In genomic region chr14:64540208-64541202, GRCh38 we compare ENCODE assay signal across 8 cellular contexts. TPM values are rescaled to one million over a fixed set of nuclear protein-coding genes. Genes with fewer than 3 reads are reported as not detected.
DNase-seq lines count a peak whose midpoint lies in the region; ATAC-seq, FAIRE-seq and TF ChIP-seq lines count a peak whose summit lies in the region.

Gene HSPA2, plus strand, starts transcription at chr14:64540741. Its CDS starts 109 bp downstream, at chr14:64540850.

- H3K27ac ChIP-seq in right atrium auricular region (peak within 1 kb of the TSS; percentile 87 to 91), psoas muscle (peak within 1 kb of the TSS; percentile 87)

- FAIRE-seq in urothelium cell line (lab: Jason Lieb, UNC) = peak; percentile 61

- TF ChIP-seq CTCF in GM06990 (IDR thresholded peaks at IDR 0.05; ENCODE audit: insufficient read depth, low read length, poor library complexity, severe bottlenecking) = peak; percentile 79
- peak; percentile 86 for TF ChIP-seq CTCF in HFF-Myc (IDR thresholded peaks at IDR 0.05; ENCODE audit: low read depth, low read length, missing control alignments)
- TF ChIP-seq CTCF in right atrium auricular region (IDR thresholded peaks at IDR 0.05) = peak; percentile 48 to 88
- peak; percentile 75 for TF ChIP-seq CTCF in psoas muscle (IDR thresholded peaks at IDR 0.05)

- H3K4me1 ChIP-seq in right atrium auricular region = peaks cover 0 to 29% of the 10 kb centered on the region in 2 donors
- H3K4me1 ChIP-seq in psoas muscle = peaks cover 14% of the 10 kb centered on the region

- intact Hi-C loops in psoas muscle (cut with DNase I) = loop anchor here (2.0 to 5.0 kb wide), 3 partner anchors 34 to 97 kb away; no protein-coding TSS in a partner anchor

- peak; percentile 99 for DNase-seq in GM06990 (ENCODE audit: extremely low read depth, insufficient read length)
- peak; percentile 97 for DNase-seq in HFF-Myc (ENCODE audit: extremely low read depth, low read depth)
- DNase-seq in MV-4-11 (lab: John Stamatoyannopoulos, UW) = peak; percentile 99
- peak; percentile 86 to 99 (median 87) for DNase-seq in T-helper 1 cell
- DNase-seq in anterior cingulate cortex (lab: John Stamatoyannopoulos, UW) = peak; percentile 62 to 100 (median 99)
- DNase-seq in right atrium auricular region (ENCODE audit: low spot score) = peak; percentile 99
- peak; percentile 99 for DNase-seq in psoas muscle
- DNase-seq in urothelium cell line (ENCODE audit: low spot score) = no peak

- ATAC-seq in psoas muscle = peak; percentile 93 to 97 (median 95)

- H3K27me3 ChIP-seq in GM06990 (replicated peaks; ENCODE audit: control insufficient read depth, insufficient read depth, low read length) (no peaks in the 10 kb centered on the region), right atrium auricular region (no peaks in the 10 kb centered on the region), psoas muscle (ENCODE audit: insufficient read depth in 3 of 3, low read length in 2 of 3) (no peaks in the 10 kb centered on the region)

- H3K9me3 ChIP-seq in right atrium auricular region (no peaks in the 10 kb centered on the region), psoas muscle (no peaks in the 10 kb centered on the region)

- H3K36me3 ChIP-seq in GM06990 (ENCODE audit: control insufficient read depth, insufficient read depth, low read length) (no peaks in the 10 kb centered on the region), right atrium auricular region (no peaks in the 10 kb centered on the region), psoas muscle (ENCODE audit: insufficient read depth in 1 of 2, low read depth in 1 of 2) (no peaks in the 10 kb centered on the region)

- H3K4me3 ChIP-seq in GM06990 (replicated peaks; ENCODE audit: low read depth, low read length) (peak within 1 kb of the TSS; percentile 85), HFF-Myc (replicated peaks; ENCODE audit: low read depth, low read length) (peak within 1 kb of the TSS; percentile 52), right atrium auricular region (peak within 1 kb of the TSS; percentile 53 to 72), psoas muscle (peak within 1 kb of the TSS; percentile 81)

- WGBS in psoas muscle, 3 donors = 4% methylated on average over 78 to 79 of the region's 79 CpGs

RNA-seq across cellular contexts. Expression of gene HSPA2, which starts in this region (rescaled TPM):
- 100 to 1,000 TPM in 1 of 2 donors, 10 to 100 TPM in 1; 64.9 to 151 TPM for total RNA-seq in right atrium auricular region
- 10 to 100 TPM; 25.0 to 65.6 (median 54.1) TPM for total RNA-seq in psoas muscle
- polyA plus RNA-seq in psoas muscle = 100 to 1,000 TPM in 1 of 3 donors, 10 to 100 TPM in 1, 1 to 10 TPM in 1; 4.1 to 180 (median 33.8) TPM
